Comparison of ENCODE assay signal across 13 cellular contexts in genomic region chr11:8097926-8098325, GRCh38.
"Had no signal": no experiment of that assay in that cellular context is flagged by ENCODE, and none has a peak within 500 bp of the region (broad histone marks: within the 10 kb centered on the region; RNA-seq: fewer than 3 reads in every experiment).

No MANE protein-coding gene starts in this region.

- H3K4me1 Mint-ChIP-seq: activated naive CD8-positive, alpha-beta T cell treated with anti-CD3 and anti-CD28 coated beads for 36 hours had no signal

- ATAC-seq: activated CD4-positive, CD25-positive, alpha-beta regulatory T cell treated with anti-CD3 and anti-CD28 coated beads, Interleukin-2, amount 50 U/mL, for 24 hours; mucosa of descending colon; naive thymus-derived CD4-positive, alpha-beta T cell had no signal

- H3K9me3 Mint-ChIP-seq: activated naive CD8-positive, alpha-beta T cell treated with anti-CD3 and anti-CD28 coated beads for 36 hours; naive thymus-derived CD4-positive, alpha-beta T cell had no signal

- H3K9me3 ChIP-seq: mucosa of descending colon had no signal

- H3K27ac Mint-ChIP-seq: activated naive CD8-positive, alpha-beta T cell treated with anti-CD3 and anti-CD28 coated beads for 36 hours; naive thymus-derived CD4-positive, alpha-beta T cell had no signal

- H3K36me3 Mint-ChIP-seq: activated naive CD8-positive, alpha-beta T cell treated with anti-CD3 and anti-CD28 coated beads for 36 hours; naive thymus-derived CD4-positive, alpha-beta T cell had no signal

- H3K4me3 ChIP-seq: mucosa of descending colon had no signal

- H3K4me3 Mint-ChIP-seq: activated naive CD8-positive, alpha-beta T cell treated with anti-CD3 and anti-CD28 coated beads for 36 hours; naive thymus-derived CD4-positive, alpha-beta T cell had no signal

- H3K27me3 Mint-ChIP-seq: activated naive CD8-positive, alpha-beta T cell treated with anti-CD3 and anti-CD28 coated beads for 36 hours; naive thymus-derived CD4-positive, alpha-beta T cell had no signal

- DNase-seq: activated naive CD8-positive, alpha-beta T cell treated with anti-CD3 and anti-CD28 coated beads for 36 hours; activated T-cell treated with anti-CD3 and anti-CD28 coated beads, Interleukin-2, amount 50 U/mL, for 48 hours; cerebellar nuclear complex; dermis blood vessel endothelial cell; erythroblast; mucosa of descending colon; stimulated activated CD4-positive, alpha-beta T cell treated with anti-CD3 and anti-CD28 coated beads, Interleukin-15, amount 100 ng/mL, for 24 hours; stimulated activated CD4-positive, alpha-beta T cell treated with anti-CD3 and anti-CD28 coated beads, Interleukin-4, amount 100 ng/mL, for 1 hour; stimulated activated naive CD4-positive, alpha-beta T cell; substantia nigra; T-helper 9 cell had no signal
